In genomic region chr3:160953681-160954080, GRCh38 we compare ENCODE assay signal across 22 cellular contexts.
"Had no signal": no experiment of that assay in that cellular context is flagged by ENCODE, and none has a peak within 500 bp of the region (broad histone marks: within the 10 kb centered on the region; RNA-seq: fewer than 3 reads in every experiment).

No MANE protein-coding gene starts in this region.

- H3K4me3 ChIP-seq: cardiac muscle cell, MG63, SJSA1 had no signal

- DNase-seq: activated CD4-positive, alpha-beta T cell treated with anti-CD3 and anti-CD28 coated beads for 48 hours; activated CD4-positive, alpha-beta T cell treated with anti-CD3 and anti-CD28 coated beads, Interleukin-2, amount 50 U/mL, for 4 hours; activated CD4-positive, CD25-positive, alpha-beta regulatory T cell treated with anti-CD3 and anti-CD28 coated beads, Interleukin-2, amount 50 U/mL, for 72 hours; activated CD8-positive, alpha-beta memory T cell treated with anti-CD3 and anti-CD28 coated beads, Interleukin-2, amount 10 ng/mL, durations not matched to agents 7 days and 5 days; activated effector memory CD4-positive, alpha-beta T cell treated with Interleukin-2 at 50 U/mL for 16 hours; activated naive CD4-positive, alpha-beta T cell; activated T-cell treated with anti-CD3 and anti-CD28 coated beads, Interleukin-2, amount 50 U/mL, for 24 hours; aorta; brain microvascular endothelial cell; cerebellar nuclear complex; MG63; MV-4-11; NCI-H1092 treated with DMSO at 0.1 percent for 48 hours; NCI-H1417 treated with DMSO at 0.1 percent for 48 hours; NCI-H1694; NCI-H2029 treated with DMSO at 0.1 percent for 48 hours; NCI-H526 treated with DMSO at 0.1 percent for 48 hours; NK-92 treated with Interleukin-12 subunit alpha and Interleukin-12 subunit beta, amount 100 ng/mL, for 24 hours; SHP77 had no signal

- H3K27me3 ChIP-seq: brain microvascular endothelial cell, cardiac muscle cell, MG63 had no signal

- FAIRE-seq: RCC 7860 had no signal

- H3K27ac ChIP-seq: brain microvascular endothelial cell, cardiac muscle cell, SJSA1 had no signal

- H3K4me1 ChIP-seq: SJSA1 had no signal

- H3K36me3 ChIP-seq: brain microvascular endothelial cell, cardiac muscle cell, MG63, SJSA1 had no signal

- H3K9me3 ChIP-seq: MG63, SJSA1 had no signal
